13 cellular contexts compared by ENCODE assay signal in the genomic region with DNA sequence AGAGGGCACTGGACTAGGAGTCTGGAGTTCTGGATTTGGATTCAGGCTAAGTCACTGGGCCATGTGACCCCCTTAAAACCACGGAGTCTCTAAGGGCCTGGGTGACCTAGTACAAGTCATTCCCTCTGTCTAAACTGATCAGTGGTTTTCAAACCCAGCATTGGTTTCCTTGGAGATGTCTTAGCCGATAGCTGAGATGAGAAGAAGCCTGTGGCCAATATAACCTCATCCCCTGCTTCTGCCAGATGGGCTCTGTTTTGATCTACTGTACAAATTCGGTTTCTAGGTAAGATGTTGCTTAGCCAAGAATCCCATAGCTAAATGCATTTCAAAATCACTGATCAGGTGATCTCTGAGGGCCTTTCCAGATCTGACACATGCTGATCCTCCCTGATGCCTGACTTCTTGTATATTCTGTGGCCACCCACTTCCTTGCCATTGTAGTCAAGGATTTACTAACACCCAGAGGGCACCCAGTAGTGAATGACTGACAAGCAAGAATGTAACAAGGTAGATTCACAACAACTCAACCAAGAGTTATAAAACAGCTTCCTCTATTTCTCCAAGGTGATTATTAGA. TPM values are rescaled to one million over a fixed set of nuclear protein-coding genes. Genes with fewer than 3 reads are reported as not detected.
DNase-seq lines count a peak whose midpoint lies in the region; ATAC-seq, FAIRE-seq and TF ChIP-seq lines count a peak whose summit lies in the region.
"Had no signal": no experiment of that assay in that cellular context is flagged by ENCODE, and none has a peak within 500 bp of the region (broad histone marks: within the 10 kb centered on the region; RNA-seq: fewer than 3 reads in every experiment).

No MANE protein-coding gene starts in this region.

- CTCF ChIA-PET in IMR-90 (lab: Yijun Ruan, JAX), result interaction anchor here (0.7 kb wide), 1 partner anchor 247 kb away, joined by 3 read pairs; no protein-coding TSS in a partner anchor
- CTCF ChIA-PET in GM12878 (lab: Yijun Ruan, JAX), result interaction anchor here (0.7 kb wide), 1 partner anchor 1260 kb away, joined by 3 read pairs; no protein-coding TSS in a partner anchor

- no peak overlapping the region for H2BK15ac ChIP-seq in IMR-90 (ENCODE audit: low read depth, low read length)

- no peak overlapping the region for H3K56ac ChIP-seq in IMR-90 (ENCODE audit: extremely low read depth, insufficient read depth, low read length)

- no peak overlapping the region for H2BK20ac ChIP-seq in IMR-90 (ENCODE audit: low read depth, low read length)

- no peak for TF ChIP-seq POLR2A in IMR-90 (IDR thresholded peaks at IDR 0.05; ENCODE audit: low read depth, low read length)
- TF ChIP-seq POLR2A in GM12878 (IDR thresholded peaks at IDR 0.05; ENCODE audit: low read depth, low read length), result no peak
- no peak for TF ChIP-seq POLR2A in erythroblast (IDR thresholded peaks at IDR 0.05; ENCODE audit: low read length)

- peaks cover 10% of the 10 kb centered on the region for H3K79me2 ChIP-seq in GM12878 (ENCODE audit: control insufficient read depth, insufficient read depth, low read length)

- no CpG with 5 or more reads among the region's 3 CpGs for WGBS in IMR-90 (ENCODE audit: extremely low coverage in 2 of 2, insufficient read length in 1 of 2), 2 experiments
- WGBS in GM12878 (ENCODE audit: insufficient coverage, insufficient replicate concordance, low lambda C conversion rate, missing lambda C conversion rate), result 8% methylated on average over 3 of the region's 3 CpGs

- H4K20me1 ChIP-seq in IMR-90 (ENCODE audit: insufficient read depth, low read length), result 0 out of 2 replicates have a peak, but pooled peaks cover 4% of the 10 kb centered on the region
- H4K20me1 ChIP-seq in GM12878 (ENCODE audit: control insufficient read depth, insufficient read depth), result no peaks in the 10 kb centered on the region

- H3K4me3 ChIP-seq in IMR-90 (ENCODE audit: insufficient read depth, low read depth, low read length) (no peak overlapping the region), GM12878 (no peak overlapping the region)
- H3K4me3 ChIP-seq: pancreas had no signal

- H2BK5ac ChIP-seq in IMR-90 (ENCODE audit: low read depth, low read length, poor library complexity, severe bottlenecking), result no peak overlapping the region

- no TSS peak for BruUV-seq in IMR-90 (replicated peaks; lab: Mats Ljungman, UMichigan)
- BruUV-seq in GM12878 (replicated peaks; lab: Mats Ljungman, UMichigan), result no TSS peak

- in situ Hi-C loops in IMR-90 (cut with MboI; ENCODE audit: low sequenced_read_pairs) (no loop called here), GM12878 (cut with MboI) (no loop called here)

- no peak overlapping the region for H4K8ac ChIP-seq in IMR-90 (ENCODE audit: low read depth in 2 of 2, low read length in 2 of 2)

- H3K27ac ChIP-seq in IMR-90 (ENCODE audit: insufficient read depth, low read length) (no peak overlapping the region), GM12878 (ENCODE audit: control insufficient read depth, insufficient read depth) (no peak overlapping the region; the same call in 1 of the 2 replicates)

- H2BK120ac ChIP-seq in IMR-90 (ENCODE audit: low read depth, low read length), result no peak overlapping the region

- RAD21 ChIA-PET in GM12878 (lab: Charles Lee; ENCODE audit: unreplicated experiment), result interaction anchor here (0.9 kb wide), 1 partner anchor 27 kb away, joined by 3 read pairs; no protein-coding TSS in a partner anchor

- H3K4me1 ChIP-seq in IMR-90 (ENCODE audit: control insufficient read depth, insufficient read depth, low read length), result peaks cover 4% of the 10 kb centered on the region
- H3K4me1 ChIP-seq in GM12878 (ENCODE audit: control insufficient read depth, insufficient read depth, low read length), result peaks cover 21% of the 10 kb centered on the region
- H3K4me1 ChIP-seq: pancreas had no signal

- H2AFZ ChIP-seq in IMR-90 (replicated peaks; ENCODE audit: low read length, poor library complexity) (no peak overlapping the region), GM12878 (ENCODE audit: control insufficient read depth, low read depth, low read length) (no peak overlapping the region)

- ATAC-seq in GM18907 (IDR thresholded peaks at IDR 0.05; ENCODE audit: unreplicated experiment) (peak; percentile 41), IMR-90 (ENCODE audit: low read depth) (no peak), GM12878 (peak; percentile 73), GM19455 (IDR thresholded peaks at IDR 0.05; ENCODE audit: unreplicated experiment) (no peak), HG02642 (IDR thresholded peaks at IDR 0.05; ENCODE audit: poor library complexity, unreplicated experiment) (no peak), left lobe of liver (no peak)

- no peak overlapping the region for H4K91ac ChIP-seq in IMR-90 (ENCODE audit: insufficient read depth, low read depth, low read length)

- H3K9me1 ChIP-seq in IMR-90 (ENCODE audit: insufficient read depth, low read length), result no peaks in the 10 kb centered on the region; the same call in 1 of the 2 replicates

- no peak overlapping the region for H2AK9ac ChIP-seq in IMR-90 (replicated peaks; ENCODE audit: low read depth, low read length, poor library complexity)

- H3K4ac ChIP-seq in IMR-90 (ENCODE audit: low read depth, low read length), result no peak overlapping the region

- no peak overlapping the region for H2AK5ac ChIP-seq in IMR-90 (ENCODE audit: low read depth, low read length)

- TF ChIP-seq RAD21 in IMR-90 (IDR thresholded peaks at IDR 0.05; ENCODE audit: low read length) (no peak), GM12878 (IDR thresholded peaks at IDR 0.05; ENCODE audit: insufficient read depth, low read depth, low read length) (no peak)

- TF ChIP-seq EP300 in GM12878 (IDR thresholded peaks at IDR 0.05; ENCODE audit: borderline replicate concordance in 1 of 2, control insufficient read depth in 1 of 2, low read depth in 2 of 2, low read length in 2 of 2), result no peak

- dilution Hi-C loops in IMR-90 (cut with HindIII; ENCODE audit: low sequenced_read_pairs, unreplicated experiment), result no loop called here

- H3K36me3 ChIP-seq in IMR-90 (ENCODE audit: control insufficient read depth, insufficient read depth, low read length) (no peaks in the 10 kb centered on the region), GM12878 (ENCODE audit: control insufficient read depth in 2 of 2, insufficient read depth in 2 of 2, low read length in 1 of 2) (no peaks in the 10 kb centered on the region)
- H3K36me3 ChIP-seq: pancreas had no signal

- peaks cover 10% of the 10 kb centered on the region; the same call in 1 of the 2 replicates for H3K27me3 ChIP-seq in IMR-90 (ENCODE audit: control insufficient read depth, insufficient read depth, low read length)
- no peaks in the 10 kb centered on the region for H3K27me3 ChIP-seq in GM12878 (replicated peaks in 1 of 2; ENCODE audit: control insufficient read depth in 2 of 2, insufficient read depth in 2 of 2, low read length in 1 of 2)
- H3K27me3 ChIP-seq: pancreas had no signal

- H3K9me3 ChIP-seq in IMR-90 (ENCODE audit: control insufficient read depth, insufficient read depth, low read length) (no peaks in the 10 kb centered on the region), GM12878 (replicated peaks; ENCODE audit: control insufficient read depth, insufficient read depth, low read length) (no peaks in the 10 kb centered on the region)
- H3K9me3 ChIP-seq: pancreas had no signal

- FAIRE-seq in GM12878 (lab: Jason Lieb, UNC), result no peak
- FAIRE-seq: pancreas had no signal

- H4K5ac ChIP-seq in IMR-90 (ENCODE audit: low read depth, low read length), result no peak overlapping the region

- intact Hi-C loops in IMR-90 (cut with micrococcal nuclease) (no loop called here), GM12878 (cut with micrococcal nuclease; ENCODE audit: unreplicated experiment) (no loop called here)

- no peaks in the 10 kb centered on the region for H3K79me1 ChIP-seq in IMR-90 (ENCODE audit: low read depth in 1 of 2, low read length in 2 of 2)

- H3K9ac ChIP-seq in IMR-90 (ENCODE audit: low read depth, low read length) (no peak overlapping the region), GM12878 (ENCODE audit: control insufficient read depth, insufficient read depth, low read length) (no peak overlapping the region)

- no peak overlapping the region for H3K23ac ChIP-seq in IMR-90 (ENCODE audit: low read depth, low read length)

- TF ChIP-seq CTCF in IMR-90 (conservative IDR thresholded peaks at IDR 0.05; ENCODE audit: low read depth, low read length) (no peak), GM12878 (IDR thresholded peaks at IDR 0.05 in 2 of 3, conservative IDR thresholded peaks at IDR 0.05 in 1 of 3; ENCODE audit: control insufficient read depth in 2 of 3, extremely low read depth in 1 of 3, insufficient read depth in 1 of 3, low read depth in 3 of 3, low read length in 3 of 3) (no peak)

- H3K18ac ChIP-seq in IMR-90 (ENCODE audit: low read depth, low read length), result no peak overlapping the region

- DNase-seq in IMR-90 (peak; percentile 2), GM12878 (ENCODE audit: low read depth, low spot score) (peak; percentile 40), renal cortical epithelial cell (ENCODE audit: low read depth) (peak; percentile 84), left lobe of liver (ENCODE audit: low spot score) (no peak), erythroblast (lab: John Stamatoyannopoulos, UW) (no peak)
- DNase-seq: amniotic stem cell, cortex of kidney, GF-D8, NCI-H1436, pancreas had no signal

- H3K4me2 ChIP-seq in IMR-90 (ENCODE audit: low read depth, low read length) (no peak overlapping the region), GM12878 (ENCODE audit: control insufficient read depth, insufficient read depth) (no peak overlapping the region)

- POLR2A ChIA-PET in IMR-90 (lab: Charles Lee; ENCODE audit: unreplicated experiment) (no interaction called here), GM12878 (lab: Charles Lee) (interaction anchor here (0.6 kb wide), 3 partner anchors 11 to 1443 kb away, joined by 3 to 4 read pairs (median 3); no protein-coding TSS in a partner anchor)

- H3K14ac ChIP-seq in IMR-90 (replicated peaks; ENCODE audit: low read depth, low read length), result no peak overlapping the region

- SMC1A ChIA-PET in GM12878 (lab: Charles Lee; ENCODE audit: uncharacterized antibody, unreplicated experiment), result interaction anchor here (0.6 to 1.7 kb wide), 8 partner anchors 15 to 219 kb away, joined by 3 to 4 read pairs (median 4); no protein-coding TSS in a partner anchor

RNA-seq across cellular contexts. Expression of gene GALNT18, which starts 53.1 kb away (rescaled TPM):
- total RNA-seq in IMR-90 (2012; rRNA removed), result 9.4 and 11.3 TPM in 2 replicates
- 9.2 and 9.5 TPM in 2 replicates for polyA plus RNA-seq in IMR-90 (2012; rRNA removed)
- 7.9 and 10.2 TPM in 2 replicates for polyA plus RNA-seq in IMR-90 (2012; cell fraction: cytosol; rRNA removed)
- polyA plus RNA-seq in IMR-90 (2012; cell fraction: nucleus; rRNA removed; ENCODE audit: low replicate concordance), result 4.2 and 5.8 TPM in 2 replicates
- total RNA-seq in GM12878 (2013; cell fraction: nucleolus; rRNA removed), result 64.7 and 65.5 TPM in 2 replicates
- total RNA-seq in GM12878 (2014; rRNA removed), result 10.5 and 10.6 TPM in 2 replicates
- 5.0 and 5.3 TPM in 2 replicates for total RNA-seq in GM12878 (2014; rRNA removed; fragmentation: Illumina TruSeq; extraction: Trizol)
- total RNA-seq in GM12878 (2021), result 7.0 and 7.9 TPM in 2 replicates
- polyA plus RNA-seq in GM12878 (2011; ENCODE audit: low read depth), result 2.1 TPM
- 8.4 and 14.2 TPM in 2 replicates for polyA plus RNA-seq in GM12878 (2011; rRNA removed)
- 18.5 and 20.2 TPM in 2 replicates for polyA plus RNA-seq in GM12878 (2011; cell fraction: cytosol; rRNA removed)
- polyA plus RNA-seq in GM12878 (2011; cell fraction: nucleus; rRNA removed), result 17.3 and 18.2 TPM in 2 replicates
- 4.6 and 7.8 TPM in 2 replicates for polyA plus RNA-seq in GM12878 (2012)
- polyA plus RNA-seq in GM12878 (2014; fragmentation: Illumina TruSeq; extraction: Trizol), result 1.1 and 3.5 TPM in 2 replicates
- 1 to 10 TPM; 1.2 to 2.0 TPM for polyA plus RNA-seq in GM12878 (2014; fragmentation: Nextera tagmentation; extraction: Ambion mirVana)
- polyA plus RNA-seq in GM12878 (2014; rRNA removed), result 5.7 and 8.0 TPM in 2 replicates
- 1 to 10 TPM; 7.7 to 8.5 TPM for polyA plus RNA-seq in GM12878 (2016; fragmentation: Nextera tagmentation; extraction: Ambion mirVana)
- polyA minus RNA-seq in GM12878 (2011; rRNA and poly(A)+ RNA removed), result 20.5 and 28.1 TPM in 2 replicates
- 2.8 and 4.7 TPM in 2 replicates for polyA minus RNA-seq in GM12878 (2011; cell fraction: cytosol; rRNA and poly(A)+ RNA removed)
- 33.4 and 56.9 TPM in 2 replicates for polyA minus RNA-seq in GM12878 (2011; cell fraction: nucleus; rRNA and poly(A)+ RNA removed)
- total RNA-seq in renal cortical epithelial cell, result 15.6 and 18.4 TPM in 2 replicates
- 5.7 TPM for total RNA-seq in left lobe of liver

Comparison
In these comparisons a context has a peak if more than half of its experiments do, and no peak if none do; other contexts are left out.
1. ATAC-seq: peak in GM18907 (single experiment) and GM12878 (single experiment); none in IMR-90 (single experiment), GM19455 (single experiment), HG02642 (single experiment) and left lobe of liver (single experiment).
2. DNase-seq: peak in IMR-90 (single experiment), GM12878 (single experiment) and renal cortical epithelial cell (single experiment); none in left lobe of liver (single experiment) and erythroblast (0 of 2).